In the genomic region with DNA sequence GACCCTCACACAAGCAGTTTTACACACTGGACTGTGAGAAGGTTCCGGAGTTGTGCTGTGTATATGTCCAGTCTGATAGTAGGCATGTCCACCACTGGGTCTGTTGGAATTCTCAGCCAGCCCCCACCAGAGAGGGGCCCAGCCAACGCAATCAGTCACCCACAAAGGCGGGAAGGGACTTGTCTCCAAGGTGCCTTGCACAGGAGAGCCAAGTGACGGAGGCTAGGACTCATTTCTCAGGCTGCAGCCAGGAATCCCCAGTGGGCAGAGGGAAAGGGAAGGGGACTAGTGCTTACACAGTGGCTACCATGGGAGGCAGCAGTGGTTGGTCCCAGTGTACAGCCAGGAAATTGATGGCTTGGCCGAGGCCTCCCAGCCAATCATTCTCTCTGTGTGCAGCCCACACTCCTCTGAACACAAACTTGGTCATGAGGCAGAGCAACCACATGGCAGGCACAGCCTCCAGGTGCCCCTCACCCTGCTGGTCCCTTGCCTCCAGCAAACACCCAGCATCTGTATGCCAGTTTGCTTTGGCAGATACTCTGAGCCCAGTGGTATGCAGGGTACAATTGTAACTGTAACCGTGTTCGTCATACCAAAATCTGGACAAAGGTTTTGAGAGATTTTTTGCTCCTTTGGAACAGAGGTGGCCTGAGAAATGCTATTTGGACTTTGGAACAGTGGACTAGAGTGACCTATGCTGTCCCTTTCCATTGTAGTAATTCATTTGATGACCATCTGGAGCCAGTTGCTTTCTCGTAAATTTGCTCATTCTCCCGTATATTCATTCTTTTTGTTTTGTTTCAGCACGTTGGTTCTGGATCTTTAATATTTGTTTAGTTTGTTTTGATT, we compare ENCODE assay signal across 1 cellular context.
TF ChIP-seq lines count a peak whose summit lies in the region.

No MANE protein-coding gene starts in this region.

TF ChIP-seq in HepG2, 621 proteins besides CTCF, POLR2A, EP300 and RAD21 (continued from another document):
- TF ChIP-seq, protein P1, sequence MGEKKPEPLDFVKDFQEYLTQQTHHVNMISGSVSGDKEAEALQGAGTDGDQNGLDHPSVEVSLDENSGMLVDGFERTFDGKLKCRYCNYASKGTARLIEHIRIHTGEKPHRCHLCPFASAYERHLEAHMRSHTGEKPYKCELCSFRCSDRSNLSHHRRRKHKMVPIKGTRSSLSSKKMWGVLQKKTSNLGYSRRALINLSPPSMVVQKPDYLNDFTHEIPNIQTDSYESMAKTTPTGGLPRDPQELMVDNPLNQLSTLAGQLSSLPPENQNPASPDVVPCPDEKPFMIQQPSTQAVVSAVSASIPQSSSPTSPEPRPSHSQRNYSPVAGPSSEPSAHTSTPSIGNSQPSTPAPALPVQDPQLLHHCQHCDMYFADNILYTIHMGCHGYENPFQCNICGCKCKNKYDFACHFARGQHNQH (CRISPR knock-in tag; IDR thresholded peaks at IDR 0.05) = peak; percentile 87; the same call in 1 of the 2 replicates
- TF ChIP-seq, protein P2, sequence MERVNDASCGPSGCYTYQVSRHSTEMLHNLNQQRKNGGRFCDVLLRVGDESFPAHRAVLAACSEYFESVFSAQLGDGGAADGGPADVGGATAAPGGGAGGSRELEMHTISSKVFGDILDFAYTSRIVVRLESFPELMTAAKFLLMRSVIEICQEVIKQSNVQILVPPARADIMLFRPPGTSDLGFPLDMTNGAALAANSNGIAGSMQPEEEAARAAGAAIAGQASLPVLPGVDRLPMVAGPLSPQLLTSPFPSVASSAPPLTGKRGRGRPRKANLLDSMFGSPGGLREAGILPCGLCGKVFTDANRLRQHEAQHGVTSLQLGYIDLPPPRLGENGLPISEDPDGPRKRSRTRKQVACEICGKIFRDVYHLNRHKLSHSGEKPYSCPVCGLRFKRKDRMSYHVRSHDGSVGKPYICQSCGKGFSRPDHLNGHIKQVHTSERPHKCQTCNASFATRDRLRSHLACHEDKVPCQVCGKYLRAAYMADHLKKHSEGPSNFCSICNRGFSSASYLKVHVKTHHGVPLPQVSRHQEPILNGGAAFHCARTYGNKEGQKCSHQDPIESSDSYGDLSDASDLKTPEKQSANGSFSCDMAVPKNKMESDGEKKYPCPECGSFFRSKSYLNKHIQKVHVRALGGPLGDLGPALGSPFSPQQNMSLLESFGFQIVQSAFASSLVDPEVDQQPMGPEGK (CRISPR knock-in tag; IDR thresholded peaks at IDR 0.05) = 0 out of 2 replicates have a peak, but pooled peaks have one; percentile 9
- TF ChIP-seq, protein P3, sequence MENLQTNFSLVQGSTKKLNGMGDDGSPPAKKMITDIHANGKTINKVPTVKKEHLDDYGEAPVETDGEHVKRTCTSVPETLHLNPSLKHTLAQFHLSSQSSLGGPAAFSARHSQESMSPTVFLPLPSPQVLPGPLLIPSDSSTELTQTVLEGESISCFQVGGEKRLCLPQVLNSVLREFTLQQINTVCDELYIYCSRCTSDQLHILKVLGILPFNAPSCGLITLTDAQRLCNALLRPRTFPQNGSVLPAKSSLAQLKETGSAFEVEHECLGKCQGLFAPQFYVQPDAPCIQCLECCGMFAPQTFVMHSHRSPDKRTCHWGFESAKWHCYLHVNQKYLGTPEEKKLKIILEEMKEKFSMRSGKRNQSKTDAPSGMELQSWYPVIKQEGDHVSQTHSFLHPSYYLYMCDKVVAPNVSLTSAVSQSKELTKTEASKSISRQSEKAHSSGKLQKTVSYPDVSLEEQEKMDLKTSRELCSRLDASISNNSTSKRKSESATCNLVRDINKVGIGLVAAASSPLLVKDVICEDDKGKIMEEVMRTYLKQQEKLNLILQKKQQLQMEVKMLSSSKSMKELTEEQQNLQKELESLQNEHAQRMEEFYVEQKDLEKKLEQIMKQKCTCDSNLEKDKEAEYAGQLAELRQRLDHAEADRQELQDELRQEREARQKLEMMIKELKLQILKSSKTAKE (CRISPR knock-in tag; IDR thresholded peaks at IDR 0.05; ENCODE audit: borderline replicate concordance) = no peak
- TF ChIP-seq SIN3B (IDR thresholded peaks at IDR 0.05; ENCODE audit: low read length) = no peak
- TF ChIP-seq SMAD1 (CRISPR knock-in tag; IDR thresholded peaks at IDR 0.05; ENCODE audit: borderline replicate concordance, low read depth) = no peak
- TF ChIP-seq MED1 (CRISPR knock-in tag; IDR thresholded peaks at IDR 0.05) = peak; percentile 79
- TF ChIP-seq PAWR (CRISPR knock-in tag; IDR thresholded peaks at IDR 0.05; ENCODE audit: borderline replicate concordance) = no peak
- TF ChIP-seq, protein P4, sequence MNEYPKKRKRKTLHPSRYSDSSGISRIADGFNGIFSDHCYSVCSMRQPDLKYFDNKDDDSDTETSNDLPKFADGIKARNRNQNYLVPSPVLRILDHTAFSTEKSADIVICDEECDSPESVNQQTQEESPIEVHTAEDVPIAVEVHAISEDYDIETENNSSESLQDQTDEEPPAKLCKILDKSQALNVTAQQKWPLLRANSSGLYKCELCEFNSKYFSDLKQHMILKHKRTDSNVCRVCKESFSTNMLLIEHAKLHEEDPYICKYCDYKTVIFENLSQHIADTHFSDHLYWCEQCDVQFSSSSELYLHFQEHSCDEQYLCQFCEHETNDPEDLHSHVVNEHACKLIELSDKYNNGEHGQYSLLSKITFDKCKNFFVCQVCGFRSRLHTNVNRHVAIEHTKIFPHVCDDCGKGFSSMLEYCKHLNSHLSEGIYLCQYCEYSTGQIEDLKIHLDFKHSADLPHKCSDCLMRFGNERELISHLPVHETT (CRISPR knock-in tag; conservative IDR thresholded peaks at IDR 0.05) = no peak
- no peak; the same call in 1 of the 2 replicates for TF ChIP-seq ZSCAN29 (CRISPR knock-in tag; conservative IDR thresholded peaks at IDR 0.05)
- TF ChIP-seq, protein P5, sequence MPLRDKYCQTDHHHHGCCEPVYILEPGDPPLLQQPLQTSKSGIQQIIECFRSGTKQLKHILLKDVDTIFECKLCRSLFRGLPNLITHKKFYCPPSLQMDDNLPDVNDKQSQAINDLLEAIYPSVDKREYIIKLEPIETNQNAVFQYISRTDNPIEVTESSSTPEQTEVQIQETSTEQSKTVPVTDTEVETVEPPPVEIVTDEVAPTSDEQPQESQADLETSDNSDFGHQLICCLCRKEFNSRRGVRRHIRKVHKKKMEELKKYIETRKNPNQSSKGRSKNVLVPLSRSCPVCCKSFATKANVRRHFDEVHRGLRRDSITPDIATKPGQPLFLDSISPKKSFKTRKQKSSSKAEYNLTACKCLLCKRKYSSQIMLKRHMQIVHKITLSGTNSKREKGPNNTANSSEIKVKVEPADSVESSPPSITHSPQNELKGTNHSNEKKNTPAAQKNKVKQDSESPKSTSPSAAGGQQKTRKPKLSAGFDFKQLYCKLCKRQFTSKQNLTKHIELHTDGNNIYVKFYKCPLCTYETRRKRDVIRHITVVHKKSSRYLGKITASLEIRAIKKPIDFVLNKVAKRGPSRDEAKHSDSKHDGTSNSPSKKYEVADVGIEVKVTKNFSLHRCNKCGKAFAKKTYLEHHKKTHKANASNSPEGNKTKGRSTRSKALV (CRISPR knock-in tag; IDR thresholded peaks at IDR 0.05) = 0 out of 2 replicates have a peak, but pooled peaks have one; percentile 50
- TF ChIP-seq, protein P6, sequence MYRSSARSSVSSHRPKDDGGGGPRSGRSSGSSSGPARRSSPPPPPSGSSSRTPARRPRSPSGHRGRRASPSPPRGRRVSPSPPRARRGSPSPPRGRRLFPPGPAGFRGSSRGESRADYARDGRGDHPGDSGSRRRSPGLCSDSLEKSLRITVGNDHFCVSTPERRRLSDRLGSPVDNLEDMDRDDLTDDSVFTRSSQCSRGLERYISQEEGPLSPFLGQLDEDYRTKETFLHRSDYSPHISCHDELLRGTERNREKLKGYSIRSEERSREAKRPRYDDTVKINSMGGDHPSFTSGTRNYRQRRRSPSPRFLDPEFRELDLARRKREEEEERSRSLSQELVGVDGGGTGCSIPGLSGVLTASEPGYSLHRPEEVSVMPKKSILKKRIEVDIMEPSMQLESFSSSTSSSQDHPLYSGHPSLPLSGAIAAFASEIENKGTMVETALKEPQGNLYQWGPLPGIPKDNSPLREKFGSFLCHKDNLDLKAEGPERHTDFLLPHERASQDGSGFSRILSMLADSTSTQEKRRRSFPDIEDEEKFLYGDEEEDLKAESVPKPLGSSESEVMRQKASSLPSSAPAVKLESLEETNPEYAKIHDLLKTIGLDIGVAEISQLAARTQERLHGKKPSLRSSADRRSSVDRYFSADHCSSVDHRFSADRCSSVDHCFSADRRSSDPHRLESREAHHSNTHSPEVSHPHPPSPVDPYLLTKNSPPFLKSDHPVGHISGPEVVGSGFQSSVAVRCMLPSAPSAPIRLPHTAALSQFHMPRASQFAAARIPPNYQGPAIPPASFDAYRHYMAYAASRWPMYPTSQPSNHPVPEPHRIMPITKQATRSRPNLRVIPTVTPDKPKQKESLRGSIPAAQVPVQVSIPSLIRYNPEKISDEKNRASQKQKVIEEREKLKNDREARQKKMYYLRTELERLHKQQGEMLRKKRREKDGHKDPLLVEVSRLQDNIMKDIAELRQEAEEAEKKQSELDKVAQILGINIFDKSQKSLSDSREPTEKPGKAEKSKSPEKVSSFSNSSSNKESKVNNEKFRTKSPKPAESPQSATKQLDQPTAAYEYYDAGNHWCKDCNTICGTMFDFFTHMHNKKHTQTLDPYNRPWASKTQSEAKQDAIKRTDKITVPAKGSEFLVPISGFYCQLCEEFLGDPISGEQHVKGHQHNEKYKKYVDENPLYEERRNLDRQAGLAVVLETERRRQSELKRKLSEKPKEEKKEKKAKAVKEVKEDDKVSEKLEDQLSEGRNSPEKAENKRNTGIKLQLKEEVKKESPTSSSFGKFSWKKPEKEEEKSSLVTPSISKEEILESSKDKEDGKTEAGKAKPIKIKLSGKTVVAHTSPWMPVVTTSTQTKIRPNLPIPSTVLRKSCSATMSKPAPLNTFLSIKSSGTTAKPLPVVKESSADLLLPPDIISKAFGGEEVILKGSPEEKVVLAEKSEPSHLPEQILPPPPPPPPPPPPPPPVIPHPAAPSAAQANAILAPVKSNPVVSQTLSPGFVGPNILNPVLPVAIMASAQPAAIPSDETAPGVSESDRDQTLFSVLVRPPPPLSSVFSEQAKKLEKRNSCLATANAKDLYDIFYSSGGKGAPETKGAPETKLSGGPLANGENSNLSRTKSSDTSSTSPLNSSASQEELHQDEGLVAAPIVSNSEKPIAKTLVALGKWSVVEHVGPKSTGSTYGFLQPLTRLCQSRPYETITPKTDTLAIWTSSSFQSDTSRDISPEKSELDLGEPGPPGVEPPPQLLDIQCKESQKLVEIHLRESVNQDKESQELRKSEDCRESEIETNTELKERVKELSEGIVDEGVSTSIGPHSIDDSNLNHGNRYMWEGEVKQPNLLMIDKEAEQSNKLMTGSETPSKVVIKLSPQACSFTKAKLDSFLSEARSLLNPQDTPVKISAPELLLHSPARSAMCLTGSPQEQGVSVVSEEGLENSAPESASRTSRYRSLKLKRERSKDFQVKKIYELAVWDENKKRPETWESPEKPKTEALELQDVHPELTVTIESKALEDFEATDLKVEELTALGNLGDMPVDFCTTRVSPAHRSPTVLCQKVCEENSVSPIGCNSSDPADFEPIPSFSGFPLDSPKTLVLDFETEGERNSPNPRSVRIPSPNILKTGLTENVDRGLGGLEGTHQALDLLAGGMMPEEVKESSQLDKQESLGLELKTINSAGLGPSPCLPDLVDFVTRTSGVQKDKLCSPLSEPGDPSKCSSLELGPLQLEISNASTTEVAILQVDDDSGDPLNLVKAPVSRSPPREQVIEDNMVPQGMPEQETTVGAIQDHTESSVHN (CRISPR knock-in tag; IDR thresholded peaks at IDR 0.05) = no peak; the same call in none of the 2 replicates
- TF ChIP-seq ZNF550 (CRISPR knock-in tag; IDR thresholded peaks at IDR 0.05; ENCODE audit: borderline replicate concordance) = no peak
- no peak for TF ChIP-seq KLF15 (CRISPR knock-in tag; IDR thresholded peaks at IDR 0.05; ENCODE audit: borderline replicate concordance)
- TF ChIP-seq, protein P7, sequence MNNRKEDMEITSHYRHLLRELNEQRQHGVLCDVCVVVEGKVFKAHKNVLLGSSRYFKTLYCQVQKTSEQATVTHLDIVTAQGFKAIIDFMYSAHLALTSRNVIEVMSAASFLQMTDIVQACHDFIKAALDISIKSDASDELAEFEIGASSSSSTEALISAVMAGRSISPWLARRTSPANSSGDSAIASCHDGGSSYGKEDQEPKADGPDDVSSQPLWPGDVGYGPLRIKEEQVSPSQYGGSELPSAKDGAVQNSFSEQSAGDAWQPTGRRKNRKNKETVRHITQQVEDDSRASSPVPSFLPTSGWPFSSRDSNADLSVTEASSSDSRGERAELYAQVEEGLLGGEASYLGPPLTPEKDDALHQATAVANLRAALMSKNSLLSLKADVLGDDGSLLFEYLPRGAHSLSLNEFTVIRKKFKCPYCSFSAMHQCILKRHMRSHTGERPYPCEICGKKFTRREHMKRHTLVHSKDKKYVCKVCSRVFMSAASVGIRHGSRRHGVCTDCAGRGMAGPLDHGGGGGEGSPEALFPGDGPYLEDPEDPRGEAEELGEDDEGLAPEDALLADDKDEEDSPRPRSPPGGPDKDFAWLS (CRISPR knock-in tag; IDR thresholded peaks at IDR 0.05; ENCODE audit: borderline replicate concordance) = peak; percentile 81; the same call in 1 of the 2 replicates
- TF ChIP-seq PCBP1 (IDR thresholded peaks at IDR 0.05; ENCODE audit: borderline replicate concordance, low read depth, low read length) = no peak
- 0 out of 2 replicates have a peak, but pooled peaks have one; percentile 69 for TF ChIP-seq RARG (CRISPR knock-in tag; IDR thresholded peaks at IDR 0.05; ENCODE audit: low read depth)
- no peak for TF ChIP-seq MYNN (CRISPR knock-in tag; IDR thresholded peaks at IDR 0.05; ENCODE audit: low read depth)
- peak; percentile 57; the same call in 1 of the 2 replicates for TF ChIP-seq ZNF430 (CRISPR knock-in tag; IDR thresholded peaks at IDR 0.05)
- no peak for TF ChIP-seq NONO (IDR thresholded peaks at IDR 0.05)
- TF ChIP-seq NONO (CRISPR knock-in tag; conservative IDR thresholded peaks at IDR 0.05) = peak; percentile 83
- 0 out of 2 replicates have a peak, but pooled peaks have one; percentile 67 for TF ChIP-seq PITX1 (CRISPR knock-in tag; IDR thresholded peaks at IDR 0.05)
- TF ChIP-seq FLYWCH1 (CRISPR knock-in tag; IDR thresholded peaks at IDR 0.05) = no peak
- peak; percentile 71; the same call in 1 of the 2 replicates for TF ChIP-seq ZNF33B (CRISPR knock-in tag; IDR thresholded peaks at IDR 0.05)
